8 cellular contexts compared by ENCODE assay signal in the genomic region with DNA sequence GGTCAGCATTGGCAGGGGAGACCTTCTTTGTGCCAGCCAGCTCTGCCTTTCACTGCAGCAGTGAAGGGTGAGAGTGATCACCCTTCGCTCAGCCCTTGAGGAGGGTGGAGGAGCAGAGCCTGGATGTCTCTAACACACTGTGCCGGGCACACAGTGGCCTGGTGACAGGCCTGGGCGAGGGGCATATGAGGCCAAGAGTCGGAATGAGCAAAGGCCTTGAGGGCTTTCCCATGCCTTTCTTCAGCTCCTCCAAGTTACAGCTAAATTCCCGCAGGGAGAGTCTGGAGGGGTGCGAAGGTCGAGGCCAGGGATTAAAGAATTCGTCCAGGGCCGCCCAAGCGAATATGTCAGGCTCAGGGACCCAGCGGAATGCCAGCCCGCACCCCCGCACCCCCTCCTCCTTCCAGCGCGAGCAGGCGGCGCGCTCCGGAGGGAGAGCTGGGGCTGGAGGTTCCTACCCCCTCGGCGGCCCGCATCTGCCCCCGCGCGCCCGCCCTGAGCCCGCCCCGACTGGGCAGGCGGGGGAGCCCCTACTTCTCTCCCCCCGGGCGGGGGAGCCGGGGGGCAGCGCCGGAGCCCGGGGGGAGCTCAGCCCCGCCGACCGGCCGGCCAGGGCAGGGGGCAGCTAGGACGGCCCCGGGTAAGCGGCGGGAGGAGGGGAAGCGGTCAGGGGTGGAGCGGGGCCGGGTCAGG. TPM values are rescaled to one million over a fixed set of nuclear protein-coding genes. Genes with fewer than 3 reads are reported as not detected.
DNase-seq lines count a peak whose midpoint lies in the region; ATAC-seq and TF ChIP-seq lines count a peak whose summit lies in the region.

A gene with protein sequence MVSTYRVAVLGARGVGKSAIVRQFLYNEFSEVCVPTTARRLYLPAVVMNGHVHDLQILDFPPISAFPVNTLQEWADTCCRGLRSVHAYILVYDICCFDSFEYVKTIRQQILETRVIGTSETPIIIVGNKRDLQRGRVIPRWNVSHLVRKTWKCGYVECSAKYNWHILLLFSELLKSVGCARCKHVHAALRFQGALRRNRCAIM (plus strand): TSS at position 401 of the 693 bp plus-strand sequence. CDS start 3,546 bp downstream, outside the sequence.

- ATAC-seq in gastroesophageal sphincter, result peak; percentile 80
- ATAC-seq in HG02623 (IDR thresholded peaks at IDR 0.05; ENCODE audit: unreplicated experiment), result no peak
- ATAC-seq in HG03025 (IDR thresholded peaks at IDR 0.05; ENCODE audit: low FRiP score, unreplicated experiment), result no peak

- peak within 1 kb of the TSS; percentile 4 to 75 (median 62) for H3K27ac ChIP-seq in gastroesophageal sphincter
- no peak within 1 kb of the TSS for H3K27ac ChIP-seq in thymus (ENCODE audit: low read depth)

- H3K27ac Mint-ChIP-seq in neural crest cell (ENCODE audit: unreplicated experiment), result no peak within 1 kb of the TSS

- TF ChIP-seq CTCF in GM10266 (IDR thresholded peaks at IDR 0.05; ENCODE audit: control insufficient read depth, insufficient read depth, low read depth, missing control alignments) (no peak), gastroesophageal sphincter (IDR thresholded peaks at IDR 0.05) (no peak), neural crest cell (conservative IDR thresholded peaks at IDR 0.05) (no peak)

- H3K4me3 Mint-ChIP-seq in neural crest cell, result peak within 1 kb of the TSS; percentile 96

- H3K4me1 ChIP-seq in gastroesophageal sphincter (peaks cover 10 to 53% (median 18%) of the 10 kb centered on the region in 3 donors), thymus (ENCODE audit: control insufficient read depth, insufficient read depth, low read length) (no peaks in the 10 kb centered on the region)

- H3K4me3 ChIP-seq in gastroesophageal sphincter, result peak within 1 kb of the TSS; percentile 86 to 87
- peak within 1 kb of the TSS; percentile 58 for H3K4me3 ChIP-seq in thymus (ENCODE audit: low read length)

- H3K9me3 ChIP-seq in gastroesophageal sphincter, result no peaks in the 10 kb centered on the region
- H3K9me3 ChIP-seq in thymus (ENCODE audit: control insufficient read depth), result no peaks in the 10 kb centered on the region

- H3K36me3 ChIP-seq in gastroesophageal sphincter, result peaks cover 0 to 8% of the 10 kb centered on the region in 2 donors
- H3K36me3 ChIP-seq in thymus (ENCODE audit: control insufficient read depth, insufficient read depth), result peaks cover 21% of the 10 kb centered on the region

- H3K4me1 Mint-ChIP-seq in neural crest cell, result peaks cover 26% of the 10 kb centered on the region

- TF ChIP-seq EP300 in gastroesophageal sphincter (IDR thresholded peaks at IDR 0.05), result no peak

- 10% methylated on average over 2 of the region's 46 CpGs; no CpG with 5 or more reads in 1 of the 2 donors for WGBS in gastroesophageal sphincter (ENCODE audit: low coverage in 1 of 2), 2 donors
- 6% methylated on average over 46 of the region's 46 CpGs for WGBS in thymus

- TF ChIP-seq POLR2A in gastroesophageal sphincter (IDR thresholded peaks at IDR 0.05), result no peak

- no peaks in the 10 kb centered on the region for H3K27me3 Mint-ChIP-seq in neural crest cell (ENCODE audit: low read depth)

- H3K9me3 Mint-ChIP-seq in neural crest cell, result no peaks in the 10 kb centered on the region

- peaks cover 3% of the 10 kb centered on the region for H3K36me3 Mint-ChIP-seq in neural crest cell (ENCODE audit: low read depth)

- peak; percentile 80 for DNase-seq in GM10266 (ENCODE audit: extremely low spot score)
- peak; percentile 47 for DNase-seq in NCI-H82 treated with DMSO at 0.1 percent for 48 hours (lab: John Stamatoyannopoulos, UW; ENCODE audit: unreplicated experiment)
- peak; percentile 61 for DNase-seq in activated naive CD4-positive, alpha-beta T cell treated with Interleukin-2 at 50 U/mL for 16 hours
- DNase-seq in neural crest cell (ENCODE audit: low read depth, low spot score), result peak; percentile 62

- no peaks in the 10 kb centered on the region for H3K27me3 ChIP-seq in gastroesophageal sphincter
- H3K27me3 ChIP-seq in thymus (ENCODE audit: control insufficient read depth, insufficient read depth), result no peaks in the 10 kb centered on the region

RNA-seq across cellular contexts. Expression of the gene that starts here (rescaled TPM):
- total RNA-seq in gastroesophageal sphincter (10 to 100 TPM in 3 of 4 donors, 1 to 10 TPM in 1; 4.2 to 25.9 (median 15.4) TPM), neural crest cell (31.7 and 33.8 TPM in 2 replicates)
- 0.80 TPM for polyA plus RNA-seq in thymus
